In the genomic region with DNA sequence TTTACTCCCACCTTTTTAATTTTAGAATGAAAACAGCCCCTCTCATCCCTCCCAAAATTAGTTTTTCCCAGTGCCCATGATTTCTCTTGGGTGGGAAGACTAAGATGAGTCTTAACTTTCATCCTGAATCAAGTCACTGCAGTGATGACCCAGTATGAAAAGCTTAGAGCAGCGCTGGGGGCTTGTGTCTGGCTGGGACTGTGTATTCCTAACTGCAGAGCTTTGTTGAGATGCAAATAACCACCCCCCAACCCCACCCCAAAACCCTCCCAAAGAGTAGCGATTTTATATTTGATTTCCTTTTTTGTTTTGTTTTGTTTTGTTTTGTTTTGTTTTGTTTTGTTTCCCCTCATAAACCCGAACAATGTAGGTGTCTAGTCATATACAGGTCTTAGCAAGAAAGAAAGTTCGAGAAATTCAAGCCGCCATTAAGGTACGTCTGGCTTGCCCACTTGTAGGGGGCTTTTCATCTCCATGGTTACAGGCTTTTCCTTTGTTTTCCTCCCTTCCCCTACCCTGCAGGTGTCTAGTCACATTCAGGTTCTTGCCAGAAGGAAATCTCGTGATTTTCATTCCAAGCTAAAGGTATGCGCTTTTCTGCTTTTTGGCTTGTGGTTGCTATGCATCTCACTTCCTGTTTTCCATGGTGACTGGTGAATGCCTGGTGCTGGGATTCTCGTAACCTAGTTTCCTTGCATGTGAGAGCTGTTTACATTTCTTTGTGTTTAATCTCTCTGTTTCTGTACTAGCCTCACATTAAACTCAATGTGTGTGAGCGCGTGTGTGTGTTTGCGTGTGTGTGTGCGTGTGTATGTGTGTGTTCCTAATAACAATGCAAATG, we compare ENCODE assay signal across 8 cellular contexts.
DNase-seq lines count a peak whose midpoint lies in the region; ATAC-seq and TF ChIP-seq lines count a peak whose summit lies in the region.

No MANE protein-coding gene starts in this region.

- peak overlapping the region; percentile 96 for H3K27ac Mint-ChIP-seq in type B pancreatic cell

- H3K9me3 Mint-ChIP-seq in type B pancreatic cell, result no peaks in the 10 kb centered on the region

- H3K4me3 ChIP-seq in iPS-20b (ENCODE audit: low read length), result peak overlapping the region; percentile 59

- H3K4me3 Mint-ChIP-seq in type B pancreatic cell, result peak overlapping the region; percentile 62

- peak overlapping the region; percentile 91 for H3K9ac ChIP-seq in iPS-20b (ENCODE audit: low read depth, low read length)

- no peaks in the 10 kb centered on the region for H3K27me3 ChIP-seq in iPS-20b (ENCODE audit: insufficient read depth, low read length)

- H3K4me1 ChIP-seq in iPS-20b (ENCODE audit: insufficient read depth, low read length), result peaks cover 55% of the 10 kb centered on the region

- H3K36me3 Mint-ChIP-seq in type B pancreatic cell, result peaks cover 11% of the 10 kb centered on the region

- no peaks in the 10 kb centered on the region for H3K27me3 Mint-ChIP-seq in type B pancreatic cell

- ATAC-seq in GM19023 (IDR thresholded peaks at IDR 0.05; ENCODE audit: unreplicated experiment) (no peak), GM19397 (IDR thresholded peaks at IDR 0.05; ENCODE audit: unreplicated experiment) (no peak)

- no peaks in the 10 kb centered on the region for H3K36me3 ChIP-seq in iPS-20b (ENCODE audit: insufficient read depth, low read depth, low read length)

- peak; percentile 58 for DNase-seq in NCI-H345 (lab: John Stamatoyannopoulos, UW)
- DNase-seq in NCI-H345 treated with DMSO at 0.1 percent for 48 hours (lab: John Stamatoyannopoulos, UW; ENCODE audit: unreplicated experiment), result no peak
- no peak for DNase-seq in type B pancreatic cell (ENCODE audit: extremely low spot score, unreplicated experiment)
- no peak for DNase-seq in DMS 273 (lab: John Stamatoyannopoulos, UW; ENCODE audit: unreplicated experiment)

- no peaks in the 10 kb centered on the region for H3K9me3 ChIP-seq in iPS-20b (ENCODE audit: insufficient read depth, low read depth, low read length)

- peak overlapping the region; percentile 83 for H3K27ac ChIP-seq in VCaP
- peak overlapping the region; percentile 90 for H3K27ac ChIP-seq in iPS-20b (ENCODE audit: low read length)

- H3K4me1 Mint-ChIP-seq in type B pancreatic cell (ENCODE audit: unreplicated experiment), result peaks cover 55% of the 10 kb centered on the region

- TF ChIP-seq CTCF in VCaP (conservative IDR thresholded peaks at IDR 0.05) (no peak), type B pancreatic cell (conservative IDR thresholded peaks at IDR 0.05) (no peak)
